ENCODE assay signal across 8 cellular contexts in the genomic region with DNA sequence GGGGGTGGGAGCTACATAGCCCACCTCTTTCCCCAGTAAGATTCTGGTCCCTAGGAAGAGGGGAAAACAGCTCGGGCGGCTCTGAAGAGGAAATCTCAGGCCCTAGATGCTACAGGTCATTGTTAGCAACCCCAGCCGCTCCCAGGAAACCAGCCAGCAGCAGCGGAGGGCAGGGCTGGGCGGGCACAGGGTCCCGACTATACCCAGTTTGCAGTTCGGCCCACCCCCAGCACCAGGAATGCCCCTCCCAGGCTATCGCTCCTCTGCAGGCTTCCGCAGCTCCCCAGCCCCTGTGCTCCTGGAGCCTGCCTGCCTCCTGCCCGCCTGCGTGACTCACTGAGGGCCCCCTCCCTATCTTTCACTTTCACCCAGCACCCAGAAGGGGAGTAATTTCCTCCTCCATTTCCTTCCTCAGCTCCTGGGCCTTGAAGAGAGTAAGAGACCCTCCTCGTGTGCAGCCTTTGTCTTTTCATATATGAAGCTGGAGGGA. TPM values are rescaled to one million over a fixed set of nuclear protein-coding genes. Genes with fewer than 3 reads are reported as not detected.
DNase-seq lines count a peak whose midpoint lies in the region; ATAC-seq and TF ChIP-seq lines count a peak whose summit lies in the region.

No MANE protein-coding gene starts in this region.

- BruUV-seq in HCT116 (replicated peaks; lab: Mats Ljungman, UMichigan) = no TSS peak

- H4K20me1 ChIP-seq in HCT116 (ENCODE audit: insufficient read depth) = peaks cover 3% of the 10 kb centered on the region; the same call in 1 of the 2 replicates
- peaks cover 67% of the 10 kb centered on the region for H4K20me1 ChIP-seq in SK-N-SH (ENCODE audit: insufficient read depth)

- peak; percentile 55 for DNase-seq in AG20443 (ENCODE audit: low spot score)
- no peak for DNase-seq in HCT116 (ENCODE audit: low read depth, low spot score)
- peak; percentile 58 for DNase-seq in SK-N-SH
- DNase-seq in adipocyte (ENCODE audit: low read depth) = peak; percentile 71
- DNase-seq in left cardiac atrium = peak; percentile 85
- DNase-seq in NCI-H187 (lab: John Stamatoyannopoulos, UW) = no peak

- POLR2A ChIA-PET in HCT116 (lab: Charles Lee) (interaction anchor here (1.0 to 2.2 kb wide), 5 partner anchors 8 to 18 kb away, joined by 3 to 14 read pairs (median 3); a partner anchor contains a TSS), SK-N-SH (lab: Yijun Ruan, JAX) (interaction anchor here (1.1 kb wide), 1 partner anchor 18 kb away, joined by 3 read pairs; no protein-coding TSS in a partner anchor)

- no peaks in the 10 kb centered on the region for H3F3A ChIP-seq in SK-N-SH (replicated peaks; ENCODE audit: insufficient read depth)

- no peak for TF ChIP-seq EP300 in SK-N-SH (IDR thresholded peaks at IDR 0.05; ENCODE audit: borderline replicate concordance in 1 of 2, low read depth in 1 of 2, low read length in 1 of 2)

- H3K4me1 ChIP-seq in HCT116 (ENCODE audit: control insufficient read depth in 1 of 2, insufficient read depth in 2 of 2, low read length in 2 of 2) (peaks cover 66 to 72% of the 10 kb centered on the region in 2 experiments), SK-N-SH (ENCODE audit: control insufficient read depth in 1 of 2, insufficient read depth in 2 of 2, low read depth in 1 of 2, low read length in 1 of 2) (peaks cover 28 to 67% of the 10 kb centered on the region in 2 experiments; a peak in 3 of 4 replicates), adipocyte (ENCODE audit: control insufficient read depth, insufficient read depth, low read length) (peaks cover 71% of the 10 kb centered on the region), rectal smooth muscle tissue (ENCODE audit: control insufficient read depth, insufficient read depth, low read length) (peaks cover 66% of the 10 kb centered on the region)

- H3K79me2 ChIP-seq in HCT116 (ENCODE audit: insufficient read depth, low read length) = peaks cover 74% of the 10 kb centered on the region
- H3K79me2 ChIP-seq in SK-N-SH (ENCODE audit: insufficient read depth) = peaks cover 73% of the 10 kb centered on the region

- TF ChIP-seq POLR2A in HCT116 (IDR thresholded peaks at IDR 0.05; ENCODE audit: borderline replicate concordance, extremely low read depth, insufficient read depth, insufficient read length) = no peak

- CTCF ChIA-PET in HCT116 (lab: Charles Lee) = interaction anchor here (0.7 to 2.5 kb wide), 5 partner anchors 10 to 110 kb away, joined by 3 to 13 read pairs (median 5); a partner anchor contains a TSS
- CTCF ChIA-PET in SK-N-SH (lab: Yijun Ruan, JAX) = interaction anchor here (0.7 to 4.0 kb wide), 6 partner anchors 8 to 101 kb away, joined by 3 to 20 read pairs (median 7); no protein-coding TSS in a partner anchor

- no peak for TF ChIP-seq CTCF in HCT116 (IDR thresholded peaks at IDR 0.05 in 2 of 3, conservative IDR thresholded peaks at IDR 0.05 in 1 of 3; ENCODE audit: borderline replicate concordance in 1 of 3, insufficient read depth in 1 of 3, low read depth in 2 of 3, low read length in 2 of 3)
- TF ChIP-seq CTCF in SK-N-SH (IDR thresholded peaks at IDR 0.05) = no peak

- H3K36me3 ChIP-seq in HCT116 (ENCODE audit: control insufficient read depth in 1 of 2, insufficient read depth in 2 of 2, low read length in 2 of 2) (peaks cover 8 to 9% of the 10 kb centered on the region in 2 experiments; a peak in 2 of 4 replicates), SK-N-SH (replicated peaks in 1 of 2; ENCODE audit: control insufficient read depth in 1 of 2, insufficient read depth in 2 of 2, low read length in 1 of 2) (peaks cover 0 to 9% of the 10 kb centered on the region in 2 experiments), adipocyte (ENCODE audit: control insufficient read depth, insufficient read depth, low read length, severe bottlenecking) (peaks cover 33% of the 10 kb centered on the region), rectal smooth muscle tissue (ENCODE audit: control insufficient read depth, insufficient read depth, low read length) (peaks cover 18% of the 10 kb centered on the region)

- H2AFZ ChIP-seq in HCT116 (ENCODE audit: low read depth, low read length, poor library complexity, severe bottlenecking) = no peak overlapping the region
- H2AFZ ChIP-seq in SK-N-SH (ENCODE audit: low read depth) = no peak overlapping the region

- TF ChIP-seq RAD21 in HCT116 (IDR thresholded peaks at IDR 0.05; ENCODE audit: low read depth) (no peak), SK-N-SH (IDR thresholded peaks at IDR 0.05; ENCODE audit: low read length) (no peak)

- peak; percentile 67 for ATAC-seq in HCT116
- ATAC-seq in left cardiac atrium = peak; percentile 70 to 85
- no peak for ATAC-seq in GM19035 (IDR thresholded peaks at IDR 0.05; ENCODE audit: unreplicated experiment)

- H3K9me3 ChIP-seq in HCT116 (ENCODE audit: control insufficient read depth in 1 of 2, insufficient read depth in 1 of 2, low read depth in 1 of 2, low read length in 2 of 2) = no peaks in the 10 kb centered on the region
- no peaks in the 10 kb centered on the region for H3K9me3 ChIP-seq in SK-N-SH
- H3K9me3 ChIP-seq in adipocyte (ENCODE audit: control insufficient read depth, low read length) = no peaks in the 10 kb centered on the region

- H3K9me2 ChIP-seq in HCT116 (ENCODE audit: insufficient read depth) (no peaks in the 10 kb centered on the region), SK-N-SH (no peaks in the 10 kb centered on the region)

- H3K27ac ChIP-seq in HCT116 (ENCODE audit: low read depth, low read length) = peak overlapping the region; percentile 84
- peak overlapping the region; percentile 9 to 20; a peak in 3 of 4 replicates for H3K27ac ChIP-seq in SK-N-SH (ENCODE audit: low read depth in 2 of 2, low read length in 1 of 2)
- peak overlapping the region; percentile 79 for H3K27ac ChIP-seq in rectal smooth muscle tissue (ENCODE audit: low read depth, low read length)

- H3K9ac ChIP-seq in HCT116 (ENCODE audit: low read length) (peak overlapping the region; percentile 64), SK-N-SH (peak overlapping the region; percentile 23; the same call in 1 of the 2 replicates), adipocyte (ENCODE audit: low read length) (peak overlapping the region; percentile 87), rectal smooth muscle tissue (ENCODE audit: low read length) (peak overlapping the region; percentile 19)

- peak overlapping the region; percentile 37 to 52 for H3K4me3 ChIP-seq in HCT116 (replicated peaks in 1 of 2; ENCODE audit: low read depth in 1 of 2, low read length in 2 of 2)
- H3K4me3 ChIP-seq in SK-N-SH (ENCODE audit: low read depth in 2 of 2, low read length in 1 of 2) = no peak overlapping the region
- H3K4me3 ChIP-seq in adipocyte (ENCODE audit: low read length) = peak overlapping the region; percentile 70
- H3K4me3 ChIP-seq in rectal smooth muscle tissue (ENCODE audit: low read length) = peak overlapping the region; percentile 63

- WGBS in SK-N-SH (ENCODE audit: low lambda C conversion rate) = 60% methylated on average over 11 of the region's 12 CpGs

- RAD21 ChIA-PET in HCT116 (lab: Charles Lee; ENCODE audit: low non-redundant PET in 1 of 2, low total read pairs in 2 of 2, uncharacterized antibody in 2 of 2, unreplicated experiment in 2 of 2) = interaction anchor here (0.7 to 2.0 kb wide), 7 partner anchors 8 to 110 kb away, joined by 3 to 5 read pairs (median 3); a partner anchor contains a TSS

- H3K27me3 ChIP-seq in HCT116 (ENCODE audit: insufficient read depth, low read length) = no peaks in the 10 kb centered on the region
- H3K27me3 ChIP-seq in SK-N-SH (ENCODE audit: insufficient read depth) = no peaks in the 10 kb centered on the region
- no peaks in the 10 kb centered on the region for H3K27me3 ChIP-seq in adipocyte (replicated peaks; ENCODE audit: control insufficient read depth, insufficient read depth, low read length)
- H3K27me3 ChIP-seq in rectal smooth muscle tissue (ENCODE audit: control insufficient read depth, insufficient read depth, low read length) = no peaks in the 10 kb centered on the region

- intact Hi-C loops in HCT116 (cut with micrococcal nuclease) = loop anchor here (1.0 kb wide), 1 partner anchor 19 kb away; a partner anchor contains a TSS
- intact Hi-C loops in left cardiac atrium (cut with DNase I) = loop anchor here in 1 of 2 donors (5.0 kb wide), 1 partner anchor 46 kb away; no protein-coding TSS in a partner anchor

- peak overlapping the region; percentile 89 for H3K4me2 ChIP-seq in HCT116 (ENCODE audit: low read length)
- peak overlapping the region; percentile 60 for H3K4me2 ChIP-seq in SK-N-SH

TF ChIP-seq in HCT116, 20 proteins besides CTCF, POLR2A, EP300 and RAD21:
- TF ChIP-seq POLR2AphosphoS5 (IDR thresholded peaks at IDR 0.05; ENCODE audit: low read depth, low read length) (peak; percentile 29; the same call in 1 of the 2 replicates), SRF (IDR thresholded peaks at IDR 0.05; ENCODE audit: low read depth) (no peak)

TF ChIP-seq in SK-N-SH, 30 proteins besides CTCF, POLR2A, EP300 and RAD21 (continues in another document):
- TF ChIP-seq CHD2 (IDR thresholded peaks at IDR 0.05; ENCODE audit: low read length, partially characterized antibody) = no peak
- TF ChIP-seq FOSL2 (IDR thresholded peaks at IDR 0.05; ENCODE audit: borderline replicate concordance, low read depth) = peak; percentile 68; the same call in 1 of the 2 replicates
- TF ChIP-seq, protein P1, sequence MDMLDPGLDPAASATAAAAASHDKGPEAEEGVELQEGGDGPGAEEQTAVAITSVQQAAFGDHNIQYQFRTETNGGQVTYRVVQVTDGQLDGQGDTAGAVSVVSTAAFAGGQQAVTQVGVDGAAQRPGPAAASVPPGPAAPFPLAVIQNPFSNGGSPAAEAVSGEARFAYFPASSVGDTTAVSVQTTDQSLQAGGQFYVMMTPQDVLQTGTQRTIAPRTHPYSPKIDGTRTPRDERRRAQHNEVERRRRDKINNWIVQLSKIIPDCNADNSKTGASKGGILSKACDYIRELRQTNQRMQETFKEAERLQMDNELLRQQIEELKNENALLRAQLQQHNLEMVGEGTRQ (IDR thresholded peaks at IDR 0.05; ENCODE audit: borderline replicate concordance, low read depth, low read length) = no peak
- TF ChIP-seq JUND (IDR thresholded peaks at IDR 0.05) = peak; percentile 27; the same call in 1 of the 2 replicates
- TF ChIP-seq, protein P2, sequence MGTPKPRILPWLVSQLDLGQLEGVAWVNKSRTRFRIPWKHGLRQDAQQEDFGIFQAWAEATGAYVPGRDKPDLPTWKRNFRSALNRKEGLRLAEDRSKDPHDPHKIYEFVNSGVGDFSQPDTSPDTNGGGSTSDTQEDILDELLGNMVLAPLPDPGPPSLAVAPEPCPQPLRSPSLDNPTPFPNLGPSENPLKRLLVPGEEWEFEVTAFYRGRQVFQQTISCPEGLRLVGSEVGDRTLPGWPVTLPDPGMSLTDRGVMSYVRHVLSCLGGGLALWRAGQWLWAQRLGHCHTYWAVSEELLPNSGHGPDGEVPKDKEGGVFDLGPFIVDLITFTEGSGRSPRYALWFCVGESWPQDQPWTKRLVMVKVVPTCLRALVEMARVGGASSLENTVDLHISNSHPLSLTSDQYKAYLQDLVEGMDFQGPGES (IDR thresholded peaks at IDR 0.05; ENCODE audit: low read depth, low read length) = no peak
- TF ChIP-seq MXI1 (IDR thresholded peaks at IDR 0.05; ENCODE audit: low read depth, low read length) = no peak

RNA-seq across cellular contexts. Expression of a gene that starts 27.2 kb away (rescaled TPM):
- 24.6 TPM for total RNA-seq in HCT116 (2021; ENCODE audit: unreplicated experiment)
- 18.1 and 22.0 TPM in 2 replicates for polyA plus RNA-seq in HCT116 (2012)
- 19.5 and 31.5 TPM in 2 replicates for polyA plus RNA-seq in SK-N-SH (2012; rRNA removed)
- polyA plus RNA-seq in SK-N-SH (2012; cell fraction: cytosol; rRNA removed) = 40.3 and 44.6 TPM in 2 replicates
- 28.6 and 29.8 TPM in 2 replicates for polyA plus RNA-seq in SK-N-SH (2012; cell fraction: nucleus; rRNA removed)
- total RNA-seq in left cardiac atrium = 10 to 100 TPM; 25.9 to 29.6 TPM

Comparison
In these comparisons a context has a peak if more than half of its experiments do, and no peak if none do; other contexts are left out.
1. DNase-seq: peak in AG20443 (single experiment), SK-N-SH (single experiment), adipocyte (single experiment) and left cardiac atrium (single experiment); none in HCT116 (single experiment) and NCI-H187 (0 of 2).
2. H3K27ac ChIP-seq: peak in every context shown above with its lines; median percentile 84 in HCT116; 79 in rectal smooth muscle tissue; 14 in SK-N-SH.
3. H3K4me3 ChIP-seq: peak in HCT116 (2 of 2), adipocyte (single experiment) and rectal smooth muscle tissue (single experiment); none in SK-N-SH (0 of 2).
4. H3K9ac ChIP-seq: peak in every context shown above with its lines; median percentile 87 in adipocyte; 64 in HCT116; 23 in SK-N-SH; 19 in rectal smooth muscle tissue.